Comparison of ENCODE assay signal across 15 cellular contexts in the genomic region with DNA sequence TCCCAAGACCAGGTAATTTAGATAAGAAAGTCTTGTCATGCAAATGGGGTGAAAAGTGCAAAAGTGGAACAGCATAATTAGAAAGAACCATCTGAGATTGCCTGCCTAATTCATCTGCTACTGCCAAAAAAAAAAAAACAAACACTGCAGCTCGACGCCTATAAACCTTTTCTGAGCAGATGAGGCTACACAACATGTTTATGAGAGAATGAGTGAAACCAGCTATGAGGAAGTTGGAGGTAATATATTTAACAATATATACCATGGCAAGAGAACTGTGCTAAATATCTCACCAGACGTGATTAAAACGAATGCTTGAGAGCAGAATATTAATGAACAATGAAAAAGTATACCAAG. TPM values are rescaled to one million over a fixed set of nuclear protein-coding genes. Genes with fewer than 3 reads are reported as not detected.
A peak's percentile ranks its signal among the peaks of the same experiment; 100 is the strongest.
DNase-seq lines count a peak whose midpoint lies in the region; ATAC-seq and TF ChIP-seq lines count a peak whose summit lies in the region.
"Had no signal": no experiment of that assay in that cellular context is flagged by ENCODE, and none has a peak within 500 bp of the region (broad histone marks: within the 10 kb centered on the region; RNA-seq: fewer than 3 reads in every experiment).

No MANE protein-coding gene starts in this region.

- peaks cover 43% of the 10 kb centered on the region for H3K4me1 Mint-ChIP-seq in chondrocyte (ENCODE audit: low read depth)

- no peaks in the 10 kb centered on the region for H3K27me3 Mint-ChIP-seq in chondrocyte (ENCODE audit: low read depth)

- no peak overlapping the region for H3K4me3 Mint-ChIP-seq in chondrocyte (ENCODE audit: unreplicated experiment)
- H3K4me3 Mint-ChIP-seq: activated T-cell treated with anti-CD3 and anti-CD28 coated beads, Interleukin-2, amount 50 U/mL, for 4 hours; stimulated activated effector memory CD8-positive, alpha-beta T cell treated with anti-CD3 and anti-CD28 coated beads, Interleukin-12 subunit alpha, Interleukin-12 subunit beta, amount 100 ng/mL, for 72 hours had no signal

- ATAC-seq in GM19324 (IDR thresholded peaks at IDR 0.05; ENCODE audit: low FRiP score, unreplicated experiment) (peak; percentile 23), HG02970 (IDR thresholded peaks at IDR 0.05; ENCODE audit: low FRiP score, unreplicated experiment) (peak; percentile 30), GM21529 (IDR thresholded peaks at IDR 0.05; ENCODE audit: unreplicated experiment) (no peak)

- H3K36me3 ChIP-seq in suprapubic skin = peaks cover 8% of the 10 kb centered on the region

- no peak for TF ChIP-seq CTCF in chondrocyte (IDR thresholded peaks at IDR 0.05)
- no peak for TF ChIP-seq CTCF in suprapubic skin (IDR thresholded peaks at IDR 0.05)

- peak overlapping the region; percentile 83 for H3K27ac Mint-ChIP-seq in chondrocyte (ENCODE audit: unreplicated experiment)
- H3K27ac Mint-ChIP-seq: stimulated activated effector memory CD8-positive, alpha-beta T cell treated with anti-CD3 and anti-CD28 coated beads, Interleukin-12 subunit alpha, Interleukin-12 subunit beta, amount 100 ng/mL, for 72 hours had no signal

- H3K27me3 ChIP-seq in suprapubic skin = no peaks in the 10 kb centered on the region

- no peak for TF ChIP-seq POLR2A in suprapubic skin (IDR thresholded peaks at IDR 0.05)

- peaks cover 12% of the 10 kb centered on the region for H3K4me1 ChIP-seq in suprapubic skin

- H3K27ac ChIP-seq in suprapubic skin = peak overlapping the region; percentile 35

- 70% methylated on average over 4 of the region's 4 CpGs for WGBS in suprapubic skin

- peaks cover 13% of the 10 kb centered on the region for H3K36me3 Mint-ChIP-seq in chondrocyte (ENCODE audit: low read depth)
- H3K36me3 Mint-ChIP-seq: stimulated activated effector memory CD8-positive, alpha-beta T cell treated with anti-CD3 and anti-CD28 coated beads, Interleukin-12 subunit alpha, Interleukin-12 subunit beta, amount 100 ng/mL, for 72 hours had no signal

- no peak for TF ChIP-seq EP300 in suprapubic skin (IDR thresholded peaks at IDR 0.05)

- H3K9me3 ChIP-seq in suprapubic skin = no peaks in the 10 kb centered on the region

- DNase-seq in chondrocyte (ENCODE audit: low spot score) = no peak
- DNase-seq in suprapubic skin (ENCODE audit: low spot score in 2 of 2) = no peak
- DNase-seq in DMS114 treated with DMSO at 0.1 percent for 48 hours (lab: John Stamatoyannopoulos, UW; ENCODE audit: unreplicated experiment) = no peak
- no peak for DNase-seq in NCI-H146 treated with DMSO at 0.1 percent for 48 hours (lab: John Stamatoyannopoulos, UW; ENCODE audit: unreplicated experiment)
- DNase-seq: activated T-cell treated with anti-CD3 and anti-CD28 coated beads, Interleukin-2, amount 50 U/mL, for 4 hours; amniotic stem cell; cortex of kidney; Kasumi-1; midbrain; posterior cingulate gyrus; stimulated activated CD4-positive, alpha-beta T cell treated with anti-CD3 and anti-CD28 coated beads, Interleukin-2, amount 100 ng/mL, for 48 hours had no signal

- no peak overlapping the region for H3K4me3 ChIP-seq in suprapubic skin

- H3K9me3 Mint-ChIP-seq in chondrocyte (ENCODE audit: low read depth) = peaks cover 2% of the 10 kb centered on the region
- H3K9me3 Mint-ChIP-seq: stimulated activated effector memory CD8-positive, alpha-beta T cell treated with anti-CD3 and anti-CD28 coated beads, Interleukin-12 subunit alpha, Interleukin-12 subunit beta, amount 100 ng/mL, for 72 hours had no signal

RNA-seq across cellular contexts. Expression of gene LAMA4, which starts 50.0 kb away (rescaled TPM):
- total RNA-seq in chondrocyte = 55.2 to 115 TPM (median 102 TPM) in 3 replicates
- 10 to 100 TPM; 10.4 to 44.0 (median 23.6) TPM for total RNA-seq in suprapubic skin
